ENCODE assay signal across 12 cellular contexts in genomic region chr9:128251701-128252100, GRCh38. TPM values are rescaled to one million over a fixed set of nuclear protein-coding genes. Genes with fewer than 3 reads are reported as not detected.
A peak's percentile ranks its signal among the peaks of the same experiment; 100 is the strongest.
DNase-seq lines count a peak whose midpoint lies in the region; ATAC-seq and TF ChIP-seq lines count a peak whose summit lies in the region.
"Had no signal": no experiment of that assay in that cellular context is flagged by ENCODE, and none has a peak within 500 bp of the region (broad histone marks: within the 10 kb centered on the region; RNA-seq: fewer than 3 reads in every experiment).

No MANE protein-coding gene starts in this region.

- peaks cover 8% of the 10 kb centered on the region for H3K27me3 Mint-ChIP-seq in IgD-negative memory B cell
- peaks cover 0 to 32% (median 0%) of the 10 kb centered on the region in 5 donors for H3K27me3 Mint-ChIP-seq in naive thymus-derived CD4-positive, alpha-beta T cell

- H3K4ac ChIP-seq in neuronal stem cell (ENCODE audit: low read length): no peak overlapping the region

- no peak overlapping the region for H3K27ac Mint-ChIP-seq in IgD-negative memory B cell
- H3K27ac Mint-ChIP-seq in naive thymus-derived CD4-positive, alpha-beta T cell: peak overlapping the region in 3 of 9 donors; percentile 30 to 80 (median 36)

- H2AFZ ChIP-seq in neuronal stem cell (ENCODE audit: low read length): no peak overlapping the region

- H3K9ac ChIP-seq in neuronal stem cell (ENCODE audit: low read depth, low read length, poor library complexity): no peak overlapping the region

- no peaks in the 10 kb centered on the region for H3K27me3 ChIP-seq in naive thymus-derived CD4-positive, alpha-beta T cell (ENCODE audit: control insufficient read depth in 2 of 2, insufficient read depth in 2 of 2, low read length in 2 of 2)
- H3K27me3 ChIP-seq in neuronal stem cell (ENCODE audit: control insufficient read depth in 3 of 3, insufficient read depth in 3 of 3, low read depth in 1 of 3, low read length in 3 of 3): peaks cover 0 to 3% (median 0%) of the 10 kb centered on the region in 3 experiments

- no peaks in the 10 kb centered on the region for H3K9me3 ChIP-seq in naive thymus-derived CD4-positive, alpha-beta T cell (ENCODE audit: control insufficient read depth in 2 of 3, low read length in 3 of 3)
- peaks cover 0 to 1% of the 10 kb centered on the region in 2 donors for H3K9me3 ChIP-seq in neuronal stem cell (replicated peaks in 1 of 2; ENCODE audit: control insufficient read depth in 2 of 2, insufficient read depth in 1 of 2, low read depth in 1 of 2, low read length in 2 of 2)

- intact Hi-C loops in naive thymus-derived CD4-positive, alpha-beta T cell (cut with micrococcal nuclease): loop anchor here in 1 of 2 donors (5.0 kb wide), 1 partner anchor 301 kb away; the partner anchor contains the start of gene SPTAN1
- intact Hi-C loops in left cardiac atrium (cut with DNase I): no loop called here

- peaks cover 7 to 9% of the 10 kb centered on the region in 2 donors for H3K4me1 ChIP-seq in naive thymus-derived CD4-positive, alpha-beta T cell (ENCODE audit: control insufficient read depth in 2 of 2, insufficient read depth in 2 of 2, low read length in 2 of 2)
- H3K4me1 ChIP-seq in neuronal stem cell (ENCODE audit: control insufficient read depth in 2 of 2, insufficient read depth in 1 of 2, low read depth in 1 of 2, low read length in 2 of 2): peaks cover 0 to 13% of the 10 kb centered on the region in 2 donors

- H3K9me3 Mint-ChIP-seq in IgD-negative memory B cell: no peaks in the 10 kb centered on the region
- no peaks in the 10 kb centered on the region for H3K9me3 Mint-ChIP-seq in naive thymus-derived CD4-positive, alpha-beta T cell

- POLR2A ChIA-PET in naive thymus-derived CD4-positive, alpha-beta T cell (lab: Charles Lee): no interaction called here

- H3K36me3 Mint-ChIP-seq in IgD-negative memory B cell: peaks cover 3% of the 10 kb centered on the region
- H3K36me3 Mint-ChIP-seq in naive thymus-derived CD4-positive, alpha-beta T cell: peaks cover 0 to 5% (median 0%) of the 10 kb centered on the region in 5 donors

- no peak overlapping the region for H2BK12ac ChIP-seq in neuronal stem cell (ENCODE audit: low read length)

- CTCF ChIA-PET in naive thymus-derived CD4-positive, alpha-beta T cell (lab: Charles Lee): no interaction called here

- H3K79me1 ChIP-seq in neuronal stem cell (ENCODE audit: low read depth, low read length): peaks cover 3% of the 10 kb centered on the region

- no peak overlapping the region for H3K23ac ChIP-seq in neuronal stem cell (ENCODE audit: low read depth, low read length, poor library complexity)

- ATAC-seq in naive thymus-derived CD4-positive, alpha-beta T cell: no peak
- ATAC-seq in left cardiac atrium: no peak
- no peak for ATAC-seq in GM18909 (IDR thresholded peaks at IDR 0.05; ENCODE audit: poor library complexity, unreplicated experiment)
- ATAC-seq: SK-N-SH treated with all-trans-retinoic acid at 6 μM for 48 hours had no signal

- DNase-seq in ELF-1 (ENCODE audit: low read depth, low spot score) (peak; percentile 28), choroid plexus epithelial cell (ENCODE audit: low read depth) (peak; percentile 13), left cardiac atrium (no peak), neuronal stem cell (ENCODE audit: low spot score) (no peak)
- no peak for DNase-seq in naive thymus-derived CD4-positive, alpha-beta T cell
- DNase-seq: DND-41, head of caudate nucleus, MM.1S, NCI-H526 had no signal

- no CpG with 5 or more reads among the region's 3 CpGs for WGBS in neuronal stem cell (ENCODE audit: extremely low coverage in 2 of 2, insufficient read length in 2 of 2, insufficient replicate concordance in 1 of 2), 2 donors

- H3K36me3 ChIP-seq in naive thymus-derived CD4-positive, alpha-beta T cell (ENCODE audit: control insufficient read depth in 2 of 3, insufficient read depth in 3 of 3, low read length in 3 of 3): peaks cover 0 to under 1% (median 0%) of the 10 kb centered on the region in 3 experiments
- peaks cover 25 to 38% of the 10 kb centered on the region in 2 donors for H3K36me3 ChIP-seq in neuronal stem cell (replicated peaks in 1 of 2; ENCODE audit: control insufficient read depth in 2 of 2, insufficient read depth in 2 of 2, low read length in 2 of 2)

- no peak overlapping the region for H2AK5ac ChIP-seq in neuronal stem cell (ENCODE audit: low read depth, low read length)

- no peak overlapping the region for H2BK15ac ChIP-seq in neuronal stem cell (ENCODE audit: low read length)

- H2BK120ac ChIP-seq in neuronal stem cell (ENCODE audit: low read depth, low read length): no peak overlapping the region

- no peak overlapping the region for H4K91ac ChIP-seq in neuronal stem cell (ENCODE audit: low read depth, low read length, poor library complexity)

- no peak overlapping the region for H4K8ac ChIP-seq in neuronal stem cell (ENCODE audit: low read depth, low read length)

- H3K27ac ChIP-seq in naive thymus-derived CD4-positive, alpha-beta T cell (ENCODE audit: low read depth, low read length): no peak overlapping the region
- no peak overlapping the region for H3K27ac ChIP-seq in neuronal stem cell (replicated peaks; ENCODE audit: low read length)

- no peak overlapping the region for H2BK5ac ChIP-seq in neuronal stem cell (ENCODE audit: low read length)

- no peak overlapping the region for H3K14ac ChIP-seq in neuronal stem cell (ENCODE audit: low read length)

- peak overlapping the region in 3 of 4 donors; percentile 53 to 88 (median 67) for H3K4me3 Mint-ChIP-seq in IgD-negative memory B cell
- H3K4me3 Mint-ChIP-seq in naive thymus-derived CD4-positive, alpha-beta T cell: peak overlapping the region; percentile 40 to 89 (median 76)

- peaks cover 13 to 18% (median 16%) of the 10 kb centered on the region in 3 donors for H3K4me1 Mint-ChIP-seq in IgD-negative memory B cell
- peaks cover 6 to 23% (median 16%) of the 10 kb centered on the region in 7 donors for H3K4me1 Mint-ChIP-seq in naive thymus-derived CD4-positive, alpha-beta T cell

- no peak overlapping the region for H3K4me2 ChIP-seq in neuronal stem cell (ENCODE audit: insufficient read depth, low read length, poor library complexity, severe bottlenecking)

- H3K4me3 ChIP-seq in choroid plexus epithelial cell (ENCODE audit: low read depth, low read length) (no peak overlapping the region), neuronal stem cell (ENCODE audit: low read length in 2 of 2) (no peak overlapping the region)
- no peak overlapping the region for H3K4me3 ChIP-seq in naive thymus-derived CD4-positive, alpha-beta T cell (ENCODE audit: low read length)

- no peak overlapping the region for H3K18ac ChIP-seq in neuronal stem cell (ENCODE audit: low read length)

- no peak for TF ChIP-seq CTCF in choroid plexus epithelial cell (conservative IDR thresholded peaks at IDR 0.05; ENCODE audit: low read depth, low read length)

RNA-seq across cellular contexts. Expression of gene GOLGA2, which starts 24.1 kb away (rescaled TPM):
- 10.3 TPM for polyA plus RNA-seq in IgD-negative memory B cell
- 10 to 100 TPM; 56.5 to 76.6 (median 70.6) TPM for total RNA-seq in naive thymus-derived CD4-positive, alpha-beta T cell
- 1 to 10 TPM; 6.0 to 7.4 TPM for polyA plus RNA-seq in naive thymus-derived CD4-positive, alpha-beta T cell
- total RNA-seq in left cardiac atrium: 100 to 1,000 TPM in 1 of 2 donors, 10 to 100 TPM in 1; 85.6 to 113 TPM
- polyA plus RNA-seq in neuronal stem cell (2013, experiment 1 of 2): 29.3 TPM
- 30.6 TPM for polyA plus RNA-seq in neuronal stem cell (2013, experiment 2 of 2)

RNA-seq across cellular contexts. Expression of gene SWI5, which starts 24.4 kb away (rescaled TPM):
- polyA plus RNA-seq in IgD-negative memory B cell: 25.4 TPM
- 10 to 100 TPM in 2 of 5 experiments, 1 to 10 TPM in 3; 8.7 to 17.4 (median 9.8) TPM for total RNA-seq in naive thymus-derived CD4-positive, alpha-beta T cell
- 10 to 100 TPM; 34.6 to 36.6 TPM for polyA plus RNA-seq in naive thymus-derived CD4-positive, alpha-beta T cell
- total RNA-seq in left cardiac atrium: 10 to 100 TPM; 17.2 to 18.4 TPM
- 21.5 TPM for polyA plus RNA-seq in neuronal stem cell (2013, experiment 1 of 2)
- 21.5 TPM for polyA plus RNA-seq in neuronal stem cell (2013, experiment 2 of 2)

RNA-seq across cellular contexts. Expression of gene DNM1, which starts 48.5 kb away (rescaled TPM):
- 0.18 TPM for polyA plus RNA-seq in IgD-negative memory B cell
- total RNA-seq in naive thymus-derived CD4-positive, alpha-beta T cell: 1 to 10 TPM in 2 of 5 experiments, under 1 TPM in 3; 0.24 to 2.0 (median 0.94) TPM
- under 1 TPM in 1 of 2 donors, not detected in 1; 0.24 TPM for polyA plus RNA-seq in naive thymus-derived CD4-positive, alpha-beta T cell
- 10 to 100 TPM; 11.3 to 14.0 TPM for total RNA-seq in left cardiac atrium
- 46.5 TPM for polyA plus RNA-seq in neuronal stem cell (2013, experiment 1 of 2)
- 48.3 TPM for polyA plus RNA-seq in neuronal stem cell (2013, experiment 2 of 2)

Comparison
In these comparisons a context has a peak if more than half of its experiments do, and no peak if none do; other contexts are left out.
1. DNase-seq: peak in ELF-1 (single experiment) and choroid plexus epithelial cell (single experiment); none in naive thymus-derived CD4-positive, alpha-beta T cell (0 of 9), left cardiac atrium (single experiment) and neuronal stem cell (single experiment).
2. RNA of gene DNM1, which starts 48.5 kb away (total RNA-seq): 11.3 to 14.0 TPM in left cardiac atrium; 0.24 to 2.0 TPM in naive thymus-derived CD4-positive, alpha-beta T cell; every median in the first group is over 4 times any median in the second.